In the genomic region with DNA sequence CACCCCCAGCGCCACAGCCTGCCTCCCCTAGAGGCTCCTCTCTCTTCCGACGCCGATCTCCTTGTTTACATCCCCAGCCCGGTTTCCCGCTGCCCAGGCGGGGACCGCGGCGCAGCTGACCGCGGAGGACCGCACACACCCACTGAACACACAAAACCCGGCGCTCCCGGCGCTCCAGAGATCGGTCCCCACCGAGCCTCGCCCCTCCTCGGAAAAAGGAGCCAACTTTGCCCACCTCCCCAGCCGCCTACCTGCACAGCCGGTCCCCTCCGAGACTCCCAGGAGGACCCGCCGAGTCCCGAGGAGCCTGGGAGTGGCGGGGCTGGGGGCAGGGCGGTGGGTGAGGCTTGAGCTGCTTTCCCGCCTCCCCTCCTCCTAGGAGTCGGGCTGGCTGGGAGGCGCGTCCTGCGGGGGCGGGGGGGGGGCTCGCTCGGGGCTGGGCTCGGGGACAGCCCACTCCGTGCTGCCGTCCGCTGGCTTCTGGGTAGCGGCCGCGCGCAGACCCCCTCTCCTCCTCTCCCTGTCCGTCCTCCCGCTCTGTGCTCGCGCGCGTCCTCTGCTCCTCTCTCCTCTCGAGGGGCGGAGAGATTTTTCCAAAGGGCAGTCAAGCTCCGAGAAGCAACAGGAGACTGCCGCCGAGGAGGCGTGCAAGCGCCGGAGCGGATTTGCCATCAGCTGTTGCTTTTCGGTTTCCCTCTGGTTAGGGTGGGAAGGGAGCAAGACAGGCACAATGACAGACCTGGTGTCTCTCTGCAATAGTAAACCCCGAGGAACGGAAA, we compare ENCODE assay signal across 8 cellular contexts. TPM values are rescaled to one million over a fixed set of nuclear protein-coding genes. Genes with fewer than 3 reads are reported as not detected.
A peak's percentile ranks its signal among the peaks of the same experiment; 100 is the strongest.
DNase-seq lines count a peak whose midpoint lies in the region; ATAC-seq and TF ChIP-seq lines count a peak whose summit lies in the region.

A gene with protein sequence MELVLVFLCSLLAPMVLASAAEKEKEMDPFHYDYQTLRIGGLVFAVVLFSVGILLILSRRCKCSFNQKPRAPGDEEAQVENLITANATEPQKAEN (minus strand): TSS at position 318 of the 779 bp plus-strand sequence. CDS start 33,882 bp downstream, outside the sequence.

- H3K4me3 ChIP-seq in RWPE2 (ENCODE audit: severe bottlenecking): peak within 1 kb of the TSS; percentile 33
- H3K4me3 ChIP-seq in endocrine pancreas (ENCODE audit: control insufficient read depth, insufficient read depth, low read length): peak within 1 kb of the TSS; percentile 63
- no peak within 1 kb of the TSS for H3K4me3 ChIP-seq in mononuclear cell (ENCODE audit: low read length)

- CTCF ChIA-PET in activated CD4-positive, alpha-beta T cell treated with anti-CD3 and anti-CD28 coated beads for 36 hours (lab: Charles Lee): interaction anchor here (0.6 to 1.6 kb wide), 9 partner anchors 10 to 1040 kb away, joined by 3 to 8 read pairs (median 3); no protein-coding TSS in a partner anchor

- peak within 1 kb of the TSS; percentile 26 for H3K27ac Mint-ChIP-seq in activated CD4-positive, alpha-beta T cell treated with anti-CD3 and anti-CD28 coated beads for 36 hours
- peak within 1 kb of the TSS; percentile 85 for H3K27ac Mint-ChIP-seq in type B pancreatic cell

- H3K27ac ChIP-seq in RWPE2 (ENCODE audit: poor library complexity, severe bottlenecking): no peak within 1 kb of the TSS

- no peak for TF ChIP-seq CTCF in RWPE2 (IDR thresholded peaks at IDR 0.05; ENCODE audit: poor library complexity, severe bottlenecking)
- no peak for TF ChIP-seq CTCF in type B pancreatic cell (conservative IDR thresholded peaks at IDR 0.05)

- no peaks in the 10 kb centered on the region for H3K36me3 ChIP-seq in RWPE2 (ENCODE audit: low read depth)
- no peaks in the 10 kb centered on the region for H3K36me3 ChIP-seq in endocrine pancreas (ENCODE audit: control insufficient read depth, insufficient read depth, low read length)

- intact Hi-C loops in activated CD4-positive, alpha-beta T cell treated with anti-CD3 and anti-CD28 coated beads for 36 hours (cut with DNase I, micrococcal nuclease): no loop called here

- H3K36me3 Mint-ChIP-seq in activated CD4-positive, alpha-beta T cell treated with anti-CD3 and anti-CD28 coated beads for 36 hours (ENCODE audit: low read depth): no peaks in the 10 kb centered on the region
- peaks cover 3% of the 10 kb centered on the region for H3K36me3 Mint-ChIP-seq in type B pancreatic cell

- peak; percentile 24 for DNase-seq in activated CD4-positive, alpha-beta T cell treated with anti-CD3 and anti-CD28 coated beads for 36 hours
- no peak for DNase-seq in activated CD4-positive, alpha-beta T cell treated with anti-CD3 and anti-CD28 coated beads for 48 hours
- DNase-seq in RWPE2 (ENCODE audit: low spot score): no peak
- peak; percentile 78 for DNase-seq in type B pancreatic cell (ENCODE audit: extremely low spot score, unreplicated experiment)
- DNase-seq in SKM-1 treated with dmso at 0.1 percent for 144 hours (lab: John Stamatoyannopoulos, UW; ENCODE audit: unreplicated experiment): no peak

- no peak for ATAC-seq in activated CD4-positive, alpha-beta T cell treated with anti-CD3 and anti-CD28 coated beads for 36 hours
- ATAC-seq in RWPE2 (ENCODE audit: low read depth) (peak; percentile 56), GM21529 (IDR thresholded peaks at IDR 0.05; ENCODE audit: unreplicated experiment) (no peak)

- H3K9ac ChIP-seq in endocrine pancreas (ENCODE audit: control insufficient read depth, insufficient read depth, low read length): peak within 1 kb of the TSS; percentile 77

- peaks cover 47% of the 10 kb centered on the region for H3K27me3 Mint-ChIP-seq in activated CD4-positive, alpha-beta T cell treated with anti-CD3 and anti-CD28 coated beads for 36 hours
- H3K27me3 Mint-ChIP-seq in type B pancreatic cell: peaks cover 76% of the 10 kb centered on the region

- POLR2A ChIA-PET in activated CD4-positive, alpha-beta T cell treated with anti-CD3 and anti-CD28 coated beads for 36 hours (lab: Charles Lee): no interaction called here

- H3K27me3 ChIP-seq in RWPE2 (ENCODE audit: insufficient read depth, poor library complexity, severe bottlenecking) (peaks cover 53% of the 10 kb centered on the region), endocrine pancreas (ENCODE audit: control insufficient read depth, insufficient read depth, low read length) (no peaks in the 10 kb centered on the region), mononuclear cell (ENCODE audit: insufficient read depth, low read length) (peaks cover 50% of the 10 kb centered on the region)

- no peaks in the 10 kb centered on the region for H3K9me3 Mint-ChIP-seq in activated CD4-positive, alpha-beta T cell treated with anti-CD3 and anti-CD28 coated beads for 36 hours (ENCODE audit: low read depth)
- no peaks in the 10 kb centered on the region for H3K9me3 Mint-ChIP-seq in type B pancreatic cell

- H3K4me3 Mint-ChIP-seq in activated CD4-positive, alpha-beta T cell treated with anti-CD3 and anti-CD28 coated beads for 36 hours: peak within 1 kb of the TSS; percentile 69
- H3K4me3 Mint-ChIP-seq in type B pancreatic cell: peak within 1 kb of the TSS; percentile 93

- peaks cover 30% of the 10 kb centered on the region for H3K4me1 Mint-ChIP-seq in activated CD4-positive, alpha-beta T cell treated with anti-CD3 and anti-CD28 coated beads for 36 hours
- peaks cover 54% of the 10 kb centered on the region for H3K4me1 Mint-ChIP-seq in type B pancreatic cell (ENCODE audit: unreplicated experiment)

- H3K4me1 ChIP-seq in RWPE2 (ENCODE audit: insufficient read depth, poor library complexity, severe bottlenecking) (no peaks in the 10 kb centered on the region), endocrine pancreas (ENCODE audit: control insufficient read depth, insufficient read depth, low read length) (no peaks in the 10 kb centered on the region), mononuclear cell (ENCODE audit: insufficient read depth, low read length) (peaks cover 36% of the 10 kb centered on the region)

- H3K9me3 ChIP-seq in RWPE2 (ENCODE audit: severe bottlenecking): no peaks in the 10 kb centered on the region
- no peaks in the 10 kb centered on the region for H3K9me3 ChIP-seq in endocrine pancreas (ENCODE audit: control insufficient read depth, low read length)
- H3K9me3 ChIP-seq in mononuclear cell (ENCODE audit: low read depth, low read length): no peaks in the 10 kb centered on the region

RNA-seq across cellular contexts. Expression of the gene that starts here (rescaled TPM):
- under 1 TPM; 0.46 to 0.47 TPM for total RNA-seq in activated CD4-positive, alpha-beta T cell treated with anti-CD3 and anti-CD28 coated beads for 36 hours
- total RNA-seq in mononuclear cell: 12.1 TPM
- total RNA-seq in type B pancreatic cell (ENCODE audit: low replicate concordance): 22.9 and 66.6 TPM in 2 replicates

Comparison
In these comparisons a context has a peak if more than half of its experiments do, and no peak if none do; other contexts are left out.
1. Peak in DNase-seq in activated CD4-positive, alpha-beta T cell treated with anti-CD3 and anti-CD28 coated beads for 36 hours; RNA of the gene not detected or under 1 TPM.